8 cellular contexts compared by ENCODE assay signal in genomic region chr1:157138220-157139124, GRCh38. TPM values are rescaled to one million over a fixed set of nuclear protein-coding genes. Genes with fewer than 3 reads are reported as not detected.
A peak's percentile ranks its signal among the peaks of the same experiment; 100 is the strongest.
DNase-seq lines count a peak whose midpoint lies in the region; ATAC-seq and TF ChIP-seq lines count a peak whose summit lies in the region.

TSS of gene ETV3 (minus strand) at chr1:157138395. CDS start at chr1:157136352, 2,043 bp downstream.

- ATAC-seq in GM21447 (IDR thresholded peaks at IDR 0.05; ENCODE audit: unreplicated experiment) (peak; percentile 83), PC-3 (peak; percentile 93)

- CTCF ChIA-PET in PC-3 (lab: Charles Lee): interaction anchor here (3.1 kb wide), 1 partner anchor 48 kb away, joined by 18 read pairs; no protein-coding TSS in a partner anchor

- H3K79me2 ChIP-seq in PC-3 (ENCODE audit: low read length): peaks cover 38% of the 10 kb centered on the region

- H3K27ac ChIP-seq in PC-3 (ENCODE audit: low read length): peak within 1 kb of the TSS; percentile 48

- no peaks in the 10 kb centered on the region for H3F3A ChIP-seq in PC-3 (ENCODE audit: low read length, unreplicated experiment)

- no peaks in the 10 kb centered on the region for H3K9me3 ChIP-seq in PC-3 (ENCODE audit: low read length)
- H3K9me3 ChIP-seq in mucosa of stomach (ENCODE audit: control insufficient read depth, low read length): no peaks in the 10 kb centered on the region

- peak within 1 kb of the TSS; percentile 85 for H2AFZ ChIP-seq in PC-3 (ENCODE audit: low read length)

- no peaks in the 10 kb centered on the region for H3K27me3 ChIP-seq in PC-3 (ENCODE audit: low read length)
- no peaks in the 10 kb centered on the region for H3K27me3 ChIP-seq in mucosa of stomach (ENCODE audit: control insufficient read depth, insufficient read depth, low read length)

- H3K9ac ChIP-seq in PC-3 (ENCODE audit: low read length): peak within 1 kb of the TSS; percentile 88
- H3K9ac ChIP-seq in mucosa of stomach (ENCODE audit: low read length): peak within 1 kb of the TSS; percentile 91

- TSS peak; percentile 72 for BruUV-seq in PC-3 (replicated peaks; lab: Mats Ljungman, UMichigan)

- H3K36me3 ChIP-seq in PC-3 (ENCODE audit: low read depth, low read length) (peaks cover 24% of the 10 kb centered on the region), mucosa of stomach (ENCODE audit: control insufficient read depth, insufficient read depth, low read length) (peaks cover 9% of the 10 kb centered on the region)

- peak within 1 kb of the TSS; percentile 92 for H3K4me2 ChIP-seq in PC-3 (ENCODE audit: low read length)

- H3K4me1 ChIP-seq in PC-3 (ENCODE audit: insufficient read depth, low read length) (peaks cover 17% of the 10 kb centered on the region), mucosa of stomach (ENCODE audit: control insufficient read depth, insufficient read depth, low read length) (peaks cover 28% of the 10 kb centered on the region)

- peak within 1 kb of the TSS; percentile 93 for H3K4me3 ChIP-seq in PC-3 (ENCODE audit: low read length)
- H3K4me3 ChIP-seq in mucosa of stomach (ENCODE audit: low read length): peak within 1 kb of the TSS; percentile 58

- no peak for TF ChIP-seq CTCF in PC-3 (conservative IDR thresholded peaks at IDR 0.05; ENCODE audit: low read depth, low read length)

- H4K20me1 ChIP-seq in PC-3 (ENCODE audit: low read length): peaks cover 21% of the 10 kb centered on the region

- H3K9me2 ChIP-seq in PC-3 (replicated peaks; ENCODE audit: low read length): no peaks in the 10 kb centered on the region

- TF ChIP-seq POLR2A in erythroblast (IDR thresholded peaks at IDR 0.05; ENCODE audit: low read length): peak; percentile 92

- POLR2A ChIA-PET in PC-3 (lab: Charles Lee; ENCODE audit: unreplicated experiment): interaction anchor here (0.6 kb wide), 2 partner anchors 16 to 71 kb away, joined by 4 to 5 read pairs; no protein-coding TSS in a partner anchor

- peak; percentile 96 for DNase-seq in D341Med (ENCODE audit: low spot score)
- peak; percentile 93 for DNase-seq in HuH-7 (ENCODE audit: low spot score)
- DNase-seq in PC-3: peak; percentile 94
- DNase-seq in activated T-cell treated with anti-CD3 and anti-CD28 coated beads for 48 hours (ENCODE audit: low read depth): peak; percentile 86
- DNase-seq in erythroblast (lab: John Stamatoyannopoulos, UW): peak; percentile 85 to 89
- peak; percentile 90 for DNase-seq in stimulated activated CD8-positive, alpha-beta memory T cell treated with anti-CD3 and anti-CD28 coated beads, Interleukin-4, amount 100 ng/mL, for 48 hours

- intact Hi-C loops in PC-3 (cut with micrococcal nuclease): no loop called here

RNA-seq across cellular contexts. Expression of gene ETV3, which starts in this region (rescaled TPM):
- 10.1 and 12.2 TPM in 2 replicates for total RNA-seq in PC-3 (2014; rRNA removed)

Comparison
In these comparisons a context has a peak if more than half of its experiments do, and no peak if none do; other contexts are left out.
1. Peak in every context shown above with its lines: DNase-seq, ATAC-seq, H3K4me3 ChIP-seq and H3K27ac ChIP-seq.